Comparison of ENCODE assay signal across 8 cellular contexts in the genomic region with DNA sequence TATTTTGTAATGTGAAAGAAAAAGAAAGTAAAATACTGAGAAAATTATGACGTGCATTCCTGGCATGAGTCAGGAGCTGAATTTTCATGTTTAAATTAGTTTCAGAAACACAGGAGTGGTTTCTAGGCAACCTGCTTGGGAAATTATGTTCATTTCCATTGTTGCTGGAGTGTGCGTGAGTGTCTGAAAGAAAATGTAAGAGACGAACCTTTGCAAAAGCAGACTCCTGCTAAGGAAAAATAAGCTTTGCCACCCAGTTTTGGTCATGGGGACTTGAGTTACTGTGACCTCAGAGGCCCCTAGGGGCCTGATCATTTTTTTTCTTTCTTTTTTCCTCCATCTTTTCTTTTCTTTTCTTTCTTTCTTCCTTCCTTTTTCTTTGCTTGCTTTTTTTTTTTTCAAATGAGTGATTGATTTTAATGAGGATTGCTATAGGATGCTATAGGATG. TPM values are rescaled to one million over a fixed set of nuclear protein-coding genes. Genes with fewer than 3 reads are reported as not detected.
DNase-seq lines count a peak whose midpoint lies in the region; ATAC-seq and TF ChIP-seq lines count a peak whose summit lies in the region.

No MANE protein-coding gene starts in this region.

- H3K36me3 ChIP-seq in adrenal gland (replicated peaks in 1 of 2) (no peaks in the 10 kb centered on the region), thyroid gland (no peaks in the 10 kb centered on the region)

- intact Hi-C loops in adrenal gland (cut with DNase I) (loop anchor here in 1 of 2 donors (10.0 kb wide), 1 partner anchor 252 kb away; no protein-coding TSS in a partner anchor), thyroid gland (cut with DNase I) (no loop called here)

- peaks cover 0 to 14% of the 10 kb centered on the region in 2 donors for H3K4me1 ChIP-seq in adrenal gland (replicated peaks in 1 of 2)
- peaks cover 11 to 22% of the 10 kb centered on the region in 2 donors for H3K4me1 ChIP-seq in thyroid gland

- H3K27ac ChIP-seq in adrenal gland (peak overlapping the region; percentile 60 to 86 (median 79)), thyroid gland (peak overlapping the region; percentile 9 to 76 (median 58))

- H3K4me3 ChIP-seq in adrenal gland (no peak overlapping the region), thyroid gland (replicated peaks in 1 of 3) (no peak overlapping the region)

- peak; percentile 51 for DNase-seq in HPDE6-E6E7 (ENCODE audit: extremely low spot score)
- DNase-seq in adrenal gland: peak in 2 of 7 donors; percentile 4 to 57
- peak; percentile 69 for DNase-seq in left kidney (ENCODE audit: low read depth, low spot score)
- DNase-seq in thyroid gland: no peak
- no peak for DNase-seq in mesenteric fat pad (ENCODE audit: low spot score)
- DNase-seq in anterior cingulate cortex (lab: John Stamatoyannopoulos, UW): no peak

- WGBS in adrenal gland, 4 donors: 12 to 26% (median 20%) methylated on average over 3 of the region's 3 CpGs
- 12 to 16% methylated on average over 3 of the region's 3 CpGs for WGBS in thyroid gland, 2 donors

- H3K9me3 ChIP-seq in adrenal gland (replicated peaks in 1 of 3) (no peaks in the 10 kb centered on the region), thyroid gland (no peaks in the 10 kb centered on the region)

- TF ChIP-seq POLR2A in adrenal gland (IDR thresholded peaks at IDR 0.05) (no peak), thyroid gland (IDR thresholded peaks at IDR 0.05) (no peak)

- H3K27me3 ChIP-seq in adrenal gland (no peaks in the 10 kb centered on the region), thyroid gland (no peaks in the 10 kb centered on the region)

- no peak for TF ChIP-seq CTCF in adrenal gland (IDR thresholded peaks at IDR 0.05)
- TF ChIP-seq CTCF in thyroid gland (IDR thresholded peaks at IDR 0.05): no peak

- ATAC-seq in GM18498 (IDR thresholded peaks at IDR 0.05; ENCODE audit: unreplicated experiment): peak; percentile 25
- no peak for ATAC-seq in GM19455 (IDR thresholded peaks at IDR 0.05; ENCODE audit: unreplicated experiment)

RNA-seq across cellular contexts. Expression of gene CHRNA9, which starts 18.8 kb away (rescaled TPM):
- total RNA-seq in adrenal gland (not detected), thyroid gland (under 1 TPM in 1 of 4 donors, not detected in 3; 0.11 TPM), mesenteric fat pad (not detected)
- polyA plus RNA-seq in adrenal gland: not detected

Comparison
In these comparisons a context has a peak if more than half of its experiments do, and no peak if none do; other contexts are left out.
1. DNase-seq: peak in HPDE6-E6E7 (single experiment) and left kidney (single experiment); none in thyroid gland (0 of 2), mesenteric fat pad (single experiment) and anterior cingulate cortex (0 of 58).